1 cellular context compared by ENCODE assay signal in the genomic region with DNA sequence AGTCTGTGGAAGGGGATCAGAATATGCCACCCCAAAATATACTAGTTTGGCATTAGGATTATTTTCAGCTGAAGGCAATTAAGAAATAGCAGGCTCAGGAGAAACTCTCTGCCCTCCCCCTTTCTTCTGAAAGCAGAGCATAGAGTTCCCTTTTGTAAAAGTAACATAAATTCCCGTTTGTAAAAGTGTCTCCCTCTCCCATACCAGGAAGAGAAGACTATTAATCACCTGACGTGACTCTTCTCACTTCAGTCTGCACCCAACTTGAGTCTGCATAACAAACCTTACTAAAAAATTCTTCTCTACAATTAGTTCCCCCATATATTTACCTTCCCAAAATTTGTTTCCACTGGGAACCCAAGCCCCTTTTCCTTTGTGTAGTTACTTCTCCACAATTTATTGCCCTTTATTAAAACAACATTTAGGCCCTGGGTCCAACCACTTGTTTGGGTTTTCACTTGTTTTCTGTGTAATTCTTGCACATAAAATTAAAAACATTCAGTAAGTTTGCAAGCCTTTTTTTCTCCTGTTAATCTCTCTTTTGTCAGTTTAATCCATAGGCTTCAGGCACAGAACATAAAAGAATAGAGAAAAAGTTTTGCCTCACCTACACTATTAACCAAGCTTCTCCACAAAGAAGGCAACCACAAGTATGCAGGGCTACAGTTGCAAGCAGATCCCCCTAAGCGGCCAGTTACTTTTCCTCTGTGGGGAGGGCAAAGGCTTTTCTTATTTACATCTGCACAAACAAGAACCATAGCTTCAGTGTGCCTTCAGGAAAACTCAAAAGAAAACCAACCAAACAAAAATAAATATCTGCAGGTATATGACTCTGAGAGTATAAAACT.
TF ChIP-seq lines count a peak whose summit lies in the region.

No MANE protein-coding gene starts in this region.

TF ChIP-seq in GM23338, 12 proteins besides CTCF, POLR2A, EP300 and RAD21 (continued from another document):
- TF ChIP-seq, protein P1, sequence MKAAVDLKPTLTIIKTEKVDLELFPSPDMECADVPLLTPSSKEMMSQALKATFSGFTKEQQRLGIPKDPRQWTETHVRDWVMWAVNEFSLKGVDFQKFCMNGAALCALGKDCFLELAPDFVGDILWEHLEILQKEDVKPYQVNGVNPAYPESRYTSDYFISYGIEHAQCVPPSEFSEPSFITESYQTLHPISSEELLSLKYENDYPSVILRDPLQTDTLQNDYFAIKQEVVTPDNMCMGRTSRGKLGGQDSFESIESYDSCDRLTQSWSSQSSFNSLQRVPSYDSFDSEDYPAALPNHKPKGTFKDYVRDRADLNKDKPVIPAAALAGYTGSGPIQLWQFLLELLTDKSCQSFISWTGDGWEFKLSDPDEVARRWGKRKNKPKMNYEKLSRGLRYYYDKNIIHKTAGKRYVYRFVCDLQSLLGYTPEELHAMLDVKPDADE (IDR thresholded peaks at IDR 0.05): no peak
- TF ChIP-seq POLR2AphosphoS5 (IDR thresholded peaks at IDR 0.05; ENCODE audit: low read depth): no peak
- no peak for TF ChIP-seq EZH2 (IDR thresholded peaks at IDR 0.05; ENCODE audit: low read depth, unreplicated experiment)
- TF ChIP-seq, protein P2, sequence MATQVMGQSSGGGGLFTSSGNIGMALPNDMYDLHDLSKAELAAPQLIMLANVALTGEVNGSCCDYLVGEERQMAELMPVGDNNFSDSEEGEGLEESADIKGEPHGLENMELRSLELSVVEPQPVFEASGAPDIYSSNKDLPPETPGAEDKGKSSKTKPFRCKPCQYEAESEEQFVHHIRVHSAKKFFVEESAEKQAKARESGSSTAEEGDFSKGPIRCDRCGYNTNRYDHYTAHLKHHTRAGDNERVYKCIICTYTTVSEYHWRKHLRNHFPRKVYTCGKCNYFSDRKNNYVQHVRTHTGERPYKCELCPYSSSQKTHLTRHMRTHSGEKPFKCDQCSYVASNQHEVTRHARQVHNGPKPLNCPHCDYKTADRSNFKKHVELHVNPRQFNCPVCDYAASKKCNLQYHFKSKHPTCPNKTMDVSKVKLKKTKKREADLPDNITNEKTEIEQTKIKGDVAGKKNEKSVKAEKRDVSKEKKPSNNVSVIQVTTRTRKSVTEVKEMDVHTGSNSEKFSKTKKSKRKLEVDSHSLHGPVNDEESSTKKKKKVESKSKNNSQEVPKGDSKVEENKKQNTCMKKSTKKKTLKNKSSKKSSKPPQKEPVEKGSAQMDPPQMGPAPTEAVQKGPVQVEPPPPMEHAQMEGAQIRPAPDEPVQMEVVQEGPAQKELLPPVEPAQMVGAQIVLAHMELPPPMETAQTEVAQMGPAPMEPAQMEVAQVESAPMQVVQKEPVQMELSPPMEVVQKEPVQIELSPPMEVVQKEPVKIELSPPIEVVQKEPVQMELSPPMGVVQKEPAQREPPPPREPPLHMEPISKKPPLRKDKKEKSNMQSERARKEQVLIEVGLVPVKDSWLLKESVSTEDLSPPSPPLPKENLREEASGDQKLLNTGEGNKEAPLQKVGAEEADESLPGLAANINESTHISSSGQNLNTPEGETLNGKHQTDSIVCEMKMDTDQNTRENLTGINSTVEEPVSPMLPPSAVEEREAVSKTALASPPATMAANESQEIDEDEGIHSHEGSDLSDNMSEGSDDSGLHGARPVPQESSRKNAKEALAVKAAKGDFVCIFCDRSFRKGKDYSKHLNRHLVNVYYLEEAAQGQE (IDR thresholded peaks at IDR 0.05; ENCODE audit: unreplicated experiment): no peak
